7 cellular contexts compared by ENCODE assay signal in the genomic region with DNA sequence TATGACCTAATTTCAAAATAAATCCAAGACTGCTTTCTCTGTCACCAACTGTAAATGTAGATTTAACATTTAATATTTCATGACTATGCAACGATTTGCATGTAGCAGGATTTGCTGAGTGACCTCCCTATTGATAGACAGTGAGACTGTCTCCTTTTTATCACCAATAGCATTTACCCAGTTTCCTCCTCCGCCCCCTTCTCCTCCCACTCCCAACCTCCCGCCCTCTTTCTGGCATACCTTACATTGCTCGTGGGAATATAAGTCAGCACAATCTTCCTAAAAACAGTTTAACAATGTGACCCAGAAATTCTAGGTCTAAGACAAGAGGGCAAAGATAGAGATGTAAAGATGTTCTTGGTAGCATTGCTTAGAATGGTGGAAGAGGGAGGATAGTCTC. TPM values are rescaled to one million over a fixed set of nuclear protein-coding genes. Genes with fewer than 3 reads are reported as not detected.
DNase-seq lines count a peak whose midpoint lies in the region; ATAC-seq, FAIRE-seq and TF ChIP-seq lines count a peak whose summit lies in the region.
"Not testable (repeated sequence)": the region's sequence is repeated elsewhere in the genome, so short reads cannot be mapped to it uniquely, and the experiment has no call there.

No MANE protein-coding gene starts in this region.

- H2BK12ac ChIP-seq in H1 (ENCODE audit: low read depth, low read length): not testable (repeated sequence)

- in situ Hi-C loops in HepG2 (cut with HindIII; ENCODE audit: extremely low pct_ligation_motif_present, low pct_unique_long_range_greater_than_20kb): not testable (repeated sequence)

- H3K56ac ChIP-seq in H1 (replicated peaks; ENCODE audit: insufficient read length, low read depth, low read length): not testable (repeated sequence)

- H3K9ac ChIP-seq in HCT116 (ENCODE audit: low read length); H1 (replicated peaks in 1 of 4; ENCODE audit: extremely low read depth in 1 of 4, low read depth in 3 of 4, low read length in 3 of 4); HepG2 (ENCODE audit: insufficient read depth, low read depth, low read length): not testable (repeated sequence)

- H3K18ac ChIP-seq in H1 (ENCODE audit: extremely low read depth, low read length): not testable (repeated sequence)

- not testable (repeated sequence) for TF ChIP-seq POLR2A in HCT116 (IDR thresholded peaks at IDR 0.05; ENCODE audit: borderline replicate concordance, extremely low read depth, insufficient read depth, insufficient read length); H1 (IDR thresholded peaks at IDR 0.05; ENCODE audit: control extremely low read depth in 1 of 2, low read depth in 2 of 2, low read length in 2 of 2); HepG2 (IDR thresholded peaks at IDR 0.05; ENCODE audit: insufficient read depth in 1 of 2, low read depth in 2 of 2, low read length in 2 of 2)

- not testable (repeated sequence) for H3K79me2 ChIP-seq in GM23338 (replicated peaks; ENCODE audit: insufficient read depth); HCT116 (ENCODE audit: insufficient read depth, low read length); H1 (ENCODE audit: control insufficient read depth in 1 of 2, insufficient read depth in 2 of 2, low read length in 2 of 2); HepG2 (ENCODE audit: insufficient read depth, low read length)

- not testable (repeated sequence) for H3K23me2 ChIP-seq in H1 (ENCODE audit: low read depth, low read length)

- H3K14ac ChIP-seq in H1 (ENCODE audit: insufficient read length): not testable (repeated sequence)

- not testable (repeated sequence) for H3K9me3 Mint-ChIP-seq in GM23338, WTC11

- H3K9me3 ChIP-seq in HCT116 (ENCODE audit: control insufficient read depth in 1 of 2, insufficient read depth in 1 of 2, low read depth in 1 of 2, low read length in 2 of 2); H1 (ENCODE audit: insufficient read depth in 2 of 2, low read depth in 1 of 2, low read length in 1 of 2); HepG2 (ENCODE audit: low read length): not testable (repeated sequence)

- not testable (repeated sequence) for H3K27ac ChIP-seq in GM23338 (ENCODE audit: low read depth); HCT116 (ENCODE audit: low read depth, low read length); H1 (ENCODE audit: low read depth, low read length); HepG2 (ENCODE audit: extremely low read length, insufficient read depth, low read length)

- TF ChIP-seq CTCF in GM23338 (conservative IDR thresholded peaks at IDR 0.05; ENCODE audit: low read depth in 2 of 2); HCT116 (IDR thresholded peaks at IDR 0.05 in 2 of 3, conservative IDR thresholded peaks at IDR 0.05 in 1 of 3; ENCODE audit: borderline replicate concordance in 1 of 3, insufficient read depth in 1 of 3, low read depth in 2 of 3, low read length in 2 of 3); WTC11 (IDR thresholded peaks at IDR 0.05); H1 (IDR thresholded peaks at IDR 0.05; ENCODE audit: control extremely low read depth in 1 of 3, insufficient read depth in 1 of 3, low read depth in 1 of 3, low read length in 3 of 3); HepG2 (CRISPR knock-in tag; IDR thresholded peaks at IDR 0.05): not testable (repeated sequence)

- POLR2A ChIA-PET in HCT116 (lab: Charles Lee); WTC11 (lab: Charles Lee); H1 (lab: Charles Lee; ENCODE audit: partially characterized antibody); HepG2 (lab: Yijun Ruan, JAX): not testable (repeated sequence)

- not testable (repeated sequence) for H4K20me1 ChIP-seq in GM23338 (replicated peaks; ENCODE audit: insufficient read depth); HCT116 (ENCODE audit: insufficient read depth); H1 (replicated peaks in 1 of 2; ENCODE audit: control insufficient read depth in 1 of 2, insufficient read depth in 2 of 2, low read length in 2 of 2); HepG2 (ENCODE audit: insufficient read depth, low read length)

- H4K91ac ChIP-seq in H1 (replicated peaks; ENCODE audit: insufficient read length, low read length): not testable (repeated sequence)

- not testable (repeated sequence) for H3K36me3 Mint-ChIP-seq in GM23338 (ENCODE audit: low read depth); WTC11

- H3F3A ChIP-seq in GM23338 (replicated peaks; ENCODE audit: low read depth): not testable (repeated sequence)

- H2AFZ ChIP-seq in GM23338; HCT116 (ENCODE audit: low read depth, low read length, poor library complexity, severe bottlenecking); H1 (ENCODE audit: low read length); HepG2 (ENCODE audit: low read length): not testable (repeated sequence)

- not testable (repeated sequence) for H2BK15ac ChIP-seq in H1 (ENCODE audit: low read length)

- RAD21 ChIA-PET in HCT116 (lab: Charles Lee; ENCODE audit: low non-redundant PET in 1 of 2, low total read pairs in 2 of 2, uncharacterized antibody in 2 of 2, unreplicated experiment in 2 of 2): not testable (repeated sequence)

- not testable (repeated sequence) for H3K79me1 ChIP-seq in H1 (ENCODE audit: low read depth, low read length)

- not testable (repeated sequence) for H3K4me3 ChIP-seq in GM23338; HCT116 (replicated peaks in 1 of 2; ENCODE audit: low read depth in 1 of 2, low read length in 2 of 2); H1 (ENCODE audit: extremely low read depth in 1 of 4, insufficient read depth in 2 of 4, low read depth in 3 of 4, low read length in 4 of 4); HepG2 (replicated peaks in 1 of 3; ENCODE audit: insufficient read depth in 1 of 3, low read depth in 2 of 3, low read length in 3 of 3)

- not testable (repeated sequence) for H3K27me3 Mint-ChIP-seq in GM23338 (ENCODE audit: insufficient read depth, low read depth, poor library complexity); WTC11 (ENCODE audit: low read depth)

- H3K27ac Mint-ChIP-seq in GM23338, WTC11: not testable (repeated sequence)

- not testable (repeated sequence) for H2AK5ac ChIP-seq in H1 (ENCODE audit: low read depth, low read length)

- H2BK120ac ChIP-seq in H1 (replicated peaks; ENCODE audit: low read depth, low read length): not testable (repeated sequence)

- not testable (repeated sequence) for H2BK20ac ChIP-seq in H1 (ENCODE audit: low read length)

- CTCF ChIA-PET in HCT116 (lab: Charles Lee); WTC11 (lab: Charles Lee); H1 (lab: Charles Lee; ENCODE audit: partially characterized antibody); HepG2 (lab: Yijun Ruan, JAX; ENCODE audit: low intra/inter-chr PET ratio, low total read pairs): not testable (repeated sequence)

- H3K4me3 Mint-ChIP-seq in GM23338, WTC11: not testable (repeated sequence)

- not testable (repeated sequence) for H3K4me1 Mint-ChIP-seq in GM23338, WTC11

- intact Hi-C loops in HCT116 (cut with micrococcal nuclease); head of caudate nucleus (cut with DNase I); HepG2 (cut with micrococcal nuclease; ENCODE audit: unreplicated experiment): not testable (repeated sequence)

- H3K9me2 ChIP-seq in GM23338 (ENCODE audit: insufficient read depth); HCT116 (ENCODE audit: insufficient read depth): not testable (repeated sequence)

- H4K5ac ChIP-seq in H1 (ENCODE audit: insufficient read length, low read depth, low read length): not testable (repeated sequence)

- ATAC-seq in GM23338 (peak; percentile 46; the same call in 2 of the 3 replicates), HCT116 (peak; percentile 89), WTC11 (0 out of 2 replicates have a peak, but pooled peaks have one; percentile 24), HepG2 (peak; percentile 59)

- 85% methylated on average over 4 of the region's 4 CpGs; no CpG with 5 or more reads in 1 of the 2 experiments for WGBS in H1 (ENCODE audit: extremely low coverage in 1 of 2, insufficient coverage in 1 of 2, insufficient read length in 1 of 2, insufficient replicate concordance in 2 of 2, low coverage in 1 of 2, low lambda C conversion rate in 2 of 2, missing lambda C conversion rate in 1 of 2), 2 experiments
- 13% methylated on average over 4 of the region's 4 CpGs for WGBS in HepG2 (ENCODE audit: low lambda C conversion rate)

- not testable (repeated sequence) for H3K4ac ChIP-seq in H1 (replicated peaks; ENCODE audit: insufficient read length, low read depth, low read length)

- TF ChIP-seq EP300 in H1 (IDR thresholded peaks at IDR 0.05; ENCODE audit: borderline replicate concordance in 1 of 2, low read depth in 2 of 2, low read length in 2 of 2); HepG2 (IDR thresholded peaks at IDR 0.05; ENCODE audit: low read depth in 2 of 2, low read length in 2 of 2); HepG2 (CRISPR knock-in tag; IDR thresholded peaks at IDR 0.05; ENCODE audit: borderline replicate concordance): not testable (repeated sequence)

- peak; percentile 55 for FAIRE-seq in H1 (lab: Jason Lieb, UNC)
- not testable (repeated sequence) for FAIRE-seq in HepG2 (lab: Jason Lieb, UNC)

- TF ChIP-seq RAD21 in HCT116 (IDR thresholded peaks at IDR 0.05; ENCODE audit: low read depth); H1 (IDR thresholded peaks at IDR 0.05 in 1 of 2, conservative IDR thresholded peaks at IDR 0.05 in 1 of 2; ENCODE audit: low read depth in 2 of 2, low read length in 2 of 2); HepG2 (CRISPR knock-in tag; IDR thresholded peaks at IDR 0.05): not testable (repeated sequence)

- H3K23ac ChIP-seq in H1 (ENCODE audit: insufficient read length): not testable (repeated sequence)

- not testable (repeated sequence) for BruUV-seq in HCT116 (replicated peaks; lab: Mats Ljungman, UMichigan); HepG2 (replicated peaks; lab: Mats Ljungman, UMichigan)

- not testable (repeated sequence) for H3K4me2 ChIP-seq in GM23338; HCT116 (ENCODE audit: low read length); H1 (ENCODE audit: insufficient read depth in 1 of 2, low read depth in 2 of 2, low read length in 2 of 2)
- peak overlapping the region; percentile 37; the same call in 1 of the 2 replicates for H3K4me2 ChIP-seq in HepG2 (ENCODE audit: low read depth, low read length)

- H4K8ac ChIP-seq in H1 (ENCODE audit: extremely low read depth, insufficient read depth, low read length): not testable (repeated sequence)

- DNase-seq in GM23338 (ENCODE audit: low spot score) (peak; percentile 8), WTC11 (ENCODE audit: low spot score) (peak; percentile 11), head of caudate nucleus (peak in 35 of 42 donors; percentile 6 to 75 (median 39)), HepG2 (ENCODE audit: low spot score) (peak; percentile 21), putamen (ENCODE audit: low spot score) (peak; percentile 16)
- not testable (repeated sequence) for DNase-seq in HCT116 (ENCODE audit: low read depth, low spot score); H1 (ENCODE audit: low read depth in 1 of 2, low spot score in 2 of 2)

- not testable (repeated sequence) for H2BK5ac ChIP-seq in H1 (ENCODE audit: low read depth, low read length)

- not testable (repeated sequence) for H3K36me3 ChIP-seq in GM23338 (ENCODE audit: insufficient read depth); HCT116 (ENCODE audit: control insufficient read depth in 1 of 2, insufficient read depth in 2 of 2, low read length in 2 of 2); H1 (ENCODE audit: control insufficient read depth in 2 of 4, insufficient read depth in 4 of 4, low read length in 3 of 4); HepG2 (replicated peaks in 1 of 2; ENCODE audit: control insufficient read depth in 1 of 2, insufficient read depth in 2 of 2, low read length in 2 of 2)

- H3K4me1 ChIP-seq in GM23338 (ENCODE audit: insufficient read depth); HCT116 (ENCODE audit: control insufficient read depth in 1 of 2, insufficient read depth in 2 of 2, low read length in 2 of 2); H1 (replicated peaks in 1 of 4; ENCODE audit: control insufficient read depth in 3 of 4, insufficient read depth in 4 of 4, low read length in 3 of 4): not testable (repeated sequence)
- H3K4me1 ChIP-seq in HepG2 (ENCODE audit: insufficient read depth, low read length): peaks cover 24% of the 10 kb centered on the region

- not testable (repeated sequence) for H3K27me3 ChIP-seq in GM23338 (ENCODE audit: insufficient read depth); HCT116 (ENCODE audit: insufficient read depth, low read length); H1 (replicated peaks in 1 of 4; ENCODE audit: control insufficient read depth in 3 of 4, extremely low read depth in 1 of 4, insufficient read depth in 3 of 4, low read length in 3 of 4); HepG2 (ENCODE audit: control insufficient read depth in 1 of 2, insufficient read depth in 2 of 2, low read length in 2 of 2)

RNA-seq across cellular contexts. Expression of gene NOMO2, which starts 55.1 kb away (rescaled TPM):
- 77.9 and 95.6 TPM in 2 replicates for total RNA-seq in GM23338 (2014; rRNA removed; shearing (Covaris generic))
- polyA plus RNA-seq in GM23338 (2016; fragmentation: Nextera tagmentation; extraction: Ambion mirVana) (58.7 and 59.2 TPM in 2 replicates), H1 (2011; rRNA removed) (109 and 116 TPM in 2 replicates), HepG2 (2011; rRNA removed) (372 and 518 TPM in 2 replicates)
- total RNA-seq in HCT116 (2021; ENCODE audit: unreplicated experiment) (110 TPM), WTC11 (2021) (96.0 to 103 TPM (median 96.9 TPM) in 3 replicates), HepG2 (2016; rRNA removed; fragmentation: Illumina TruSeq; extraction: Trizol) (122 and 217 TPM in 2 replicates)
- 167 and 170 TPM in 2 replicates for polyA plus RNA-seq in HCT116 (2012)
- total RNA-seq in H1 (2021; fragmentation: NEBNext Ultra II Directional; extraction: Animal tissue kit (Norgen Biotek cat#: 25700)): 137 and 146 TPM in 2 replicates
- 101 TPM for polyA plus RNA-seq in H1 (2011; cell fraction: cytosol; rRNA removed)
- polyA plus RNA-seq in H1 (2011; cell fraction: nucleus; rRNA removed): 152 TPM
- 123 to 143 TPM (median 138 TPM) in 4 replicates for polyA plus RNA-seq in H1 (2012, experiment 1 of 2)
- polyA plus RNA-seq in H1 (2012, experiment 2 of 2): 83.2 TPM
- 217 TPM for polyA plus RNA-seq in H1 (2013, experiment 1 of 2)
- 189 TPM for polyA plus RNA-seq in H1 (2013, experiment 2 of 2)
- 129 and 199 TPM in 2 replicates for polyA minus RNA-seq in H1 (2011; rRNA and poly(A)+ RNA removed)
- polyA minus RNA-seq in H1 (2011; cell fraction: cytosol; rRNA and poly(A)+ RNA removed): 94.4 TPM
- polyA minus RNA-seq in H1 (2011; cell fraction: nucleus; rRNA and poly(A)+ RNA removed): 62.1 TPM
- 46.7 and 50.8 TPM in 2 replicates for total RNA-seq in HepG2 (2016; cell fraction: cytosol; rRNA removed; fragmentation: Illumina TruSeq; extraction: Trizol; ENCODE audit: low read depth)
- 111 and 216 TPM in 2 replicates for total RNA-seq in HepG2 (2016; cell fraction: insoluble cytoplasmic fraction; rRNA removed; fragmentation: Illumina TruSeq; extraction: Trizol)
- 81.2 and 84.7 TPM in 2 replicates for total RNA-seq in HepG2 (2016; cell fraction: membrane; rRNA removed; fragmentation: Illumina TruSeq; extraction: Trizol)
- total RNA-seq in HepG2 (2016; cell fraction: nucleus; rRNA removed; fragmentation: Illumina TruSeq; extraction: Trizol): 242 and 298 TPM in 2 replicates
- polyA plus RNA-seq in HepG2 (2011; cell fraction: cytosol; rRNA removed): 323 and 357 TPM in 2 replicates
- 366 and 382 TPM in 2 replicates for polyA plus RNA-seq in HepG2 (2011; cell fraction: nucleus; rRNA removed)
- 316 and 486 TPM in 2 replicates for polyA plus RNA-seq in HepG2 (2012)
- polyA plus RNA-seq in HepG2 (2016; cell fraction: cytosol; fragmentation: Illumina TruSeq; extraction: Trizol; ENCODE audit: low read depth): 28.4 and 28.9 TPM in 2 replicates
- polyA plus RNA-seq in HepG2 (2016; cell fraction: insoluble cytoplasmic fraction; fragmentation: Illumina TruSeq; extraction: Trizol; ENCODE audit: low read depth): 110 and 140 TPM in 2 replicates
- polyA plus RNA-seq in HepG2 (2016; cell fraction: membrane; fragmentation: Illumina TruSeq; extraction: Trizol; ENCODE audit: low read depth): 63.9 and 69.0 TPM in 2 replicates
- polyA plus RNA-seq in HepG2 (2016; cell fraction: nucleus; fragmentation: Illumina TruSeq; extraction: Trizol; ENCODE audit: insufficient read depth, low read depth): 396 and 413 TPM in 2 replicates
- 130 and 401 TPM in 2 replicates for polyA minus RNA-seq in HepG2 (2011; rRNA and poly(A)+ RNA removed; ENCODE audit: low replicate concordance)
- 255 and 305 TPM in 2 replicates for polyA minus RNA-seq in HepG2 (2011; cell fraction: cytosol; rRNA and poly(A)+ RNA removed)
- 114 and 160 TPM in 2 replicates for polyA minus RNA-seq in HepG2 (2011; cell fraction: nucleus; rRNA and poly(A)+ RNA removed)

Comparison
In these comparisons a context has a peak if more than half of its experiments do, and no peak if none do; other contexts are left out.
1. ATAC-seq: peak in every context shown above with its lines; median percentile 89 in HCT116; 59 in HepG2; 46 in GM23338; 24 in WTC11.